9 cellular contexts compared by ENCODE assay signal in genomic region chr17:80477647-80478478, GRCh38. TPM values are rescaled to one million over a fixed set of nuclear protein-coding genes. Genes with fewer than 3 reads are reported as not detected.
A peak's percentile ranks its signal among the peaks of the same experiment; 100 is the strongest.
DNase-seq lines count a peak whose midpoint lies in the region; ATAC-seq and TF ChIP-seq lines count a peak whose summit lies in the region.
"Had no signal": no experiment of that assay in that cellular context is flagged by ENCODE, and none has a peak within 500 bp of the region (broad histone marks: within the 10 kb centered on the region; RNA-seq: fewer than 3 reads in every experiment).

No MANE protein-coding gene starts in this region.

- H3K36me3 ChIP-seq in ES-I3 (ENCODE audit: insufficient read depth, low read length) (no peaks in the 10 kb centered on the region), stomach (peaks cover 0 to 4% (median 0%) of the 10 kb centered on the region in 4 donors)

- H3K4me1 ChIP-seq in ES-I3 (ENCODE audit: insufficient read depth, low read length) = peaks cover 17% of the 10 kb centered on the region; the same call in 1 of the 2 replicates
- H3K4me1 ChIP-seq in stomach = peaks cover 43 to 59% (median 53%) of the 10 kb centered on the region in 4 donors

- TF ChIP-seq CTCF in stomach (IDR thresholded peaks at IDR 0.05) = peak in 2 of 7 experiments; percentile 22

- ATAC-seq in GM21576 (IDR thresholded peaks at IDR 0.05; ENCODE audit: unreplicated experiment) = no peak

- no peak for TF ChIP-seq POLR2A in stomach (IDR thresholded peaks at IDR 0.05)

- peak overlapping the region; percentile 52; the same call in 1 of the 2 replicates for H3K9ac ChIP-seq in ES-I3 (ENCODE audit: low read depth, low read length)

- peaks cover 19 to 100% (median 97%) of the 10 kb centered on the region in 3 donors for H3K27me3 ChIP-seq in stomach

- peak overlapping the region in 1 of 5 donors; percentile 18 for H3K27ac ChIP-seq in stomach

- WGBS in stomach, 5 donors = 2 to 6% (median 3%) methylated on average over 16 to 103 of the region's 103 CpGs

- DNase-seq in NCI-H460 (ENCODE audit: extremely low read depth, low read depth) (peak; percentile 33), astrocyte of the hippocampus (ENCODE audit: low read depth, low spot score) (peak; percentile 80), kidney glomerular epithelial cell (lab: John Stamatoyannopoulos, UW) (peak; percentile 6), stomach (no peak), NCI-H1105 (lab: John Stamatoyannopoulos, UW) (no peak), HT-29 (ENCODE audit: low spot score) (no peak)

- H3K9me3 ChIP-seq in ES-I3 (ENCODE audit: control insufficient read depth, insufficient read depth, low read length) (no peaks in the 10 kb centered on the region), stomach (no peaks in the 10 kb centered on the region)

- no peak for TF ChIP-seq EP300 in stomach (IDR thresholded peaks at IDR 0.05)

- intact Hi-C loops in stomach (cut with DNase I; ENCODE audit: low total_unique reads) = no loop called here

- H3K4me3 ChIP-seq in stomach = peak overlapping the region; percentile 39 to 49 (median 45)

RNA-seq across cellular contexts. Expression of gene NPTX1, which starts 1.5 kb away (rescaled TPM):
- 0.67 and 0.69 TPM in 2 replicates for total RNA-seq in NCI-H460 (2014; rRNA removed; shearing (Covaris generic))
- polyA plus RNA-seq in NCI-H460 (2014; cell fraction: nucleus; rRNA removed) = 0.47 and 2.0 TPM in 2 replicates
- 1 to 10 TPM in 4 of 5 donors, under 1 TPM in 1; 0.43 to 9.3 (median 5.8) TPM for total RNA-seq in stomach
- under 1 TPM in 2 of 3 donors, not detected in 1; 0.31 to 0.53 TPM for polyA plus RNA-seq in stomach
- total RNA-seq in HT-29 (2014; rRNA removed; shearing (Covaris generic)) = not detected in 2 replicates
- polyA plus RNA-seq: IgD-negative memory B cell had no signal

Comparison
In these comparisons a context has a peak if more than half of its experiments do, and no peak if none do; other contexts are left out.
1. DNase-seq: peak in NCI-H460 (single experiment), astrocyte of the hippocampus (single experiment) and kidney glomerular epithelial cell (single experiment); none in stomach (single experiment), NCI-H1105 (single experiment) and HT-29 (single experiment).